In the genomic region with DNA sequence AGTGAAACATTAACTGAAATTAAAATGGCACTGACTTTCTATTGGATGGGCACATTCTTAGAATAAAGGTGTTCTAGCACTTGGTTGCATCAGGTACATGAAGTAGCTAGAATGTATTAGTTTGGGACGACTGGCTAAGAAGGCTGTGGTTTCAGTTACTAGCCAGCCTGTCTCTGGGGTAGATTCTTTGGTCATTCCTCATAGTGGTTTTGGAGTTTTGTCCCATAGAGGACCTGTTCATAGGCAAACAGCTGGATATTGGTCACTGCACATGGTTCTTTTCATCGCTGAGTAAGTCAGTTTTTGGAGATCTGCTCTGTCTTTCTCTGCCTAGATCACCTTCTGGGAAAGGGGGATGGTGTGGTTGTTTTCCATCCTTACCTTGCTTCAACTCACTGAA, we compare ENCODE assay signal across 25 cellular contexts. TPM values are rescaled to one million over a fixed set of nuclear protein-coding genes. Genes with fewer than 3 reads are reported as not detected.
DNase-seq lines count a peak whose midpoint lies in the region; ATAC-seq, FAIRE-seq and TF ChIP-seq lines count a peak whose summit lies in the region.
"Had no signal": no experiment of that assay in that cellular context is flagged by ENCODE, and none has a peak within 500 bp of the region (broad histone marks: within the 10 kb centered on the region; RNA-seq: fewer than 3 reads in every experiment).

No MANE protein-coding gene starts in this region.

- H3K27ac ChIP-seq in astrocyte (ENCODE audit: low read depth, low read length): no peak overlapping the region
- H3K27ac ChIP-seq: dorsolateral prefrontal cortex, neural progenitor cell, right lobe of liver had no signal

- FAIRE-seq in astrocyte (lab: Jason Lieb, UNC): no peak
- FAIRE-seq: D721Med, endothelial cell of umbilical vein had no signal

- H2AFZ ChIP-seq in astrocyte (ENCODE audit: low read depth, low read length): no peak overlapping the region
- H2AFZ ChIP-seq: neural progenitor cell had no signal

- no peak for TF ChIP-seq CTCF in astrocyte (IDR thresholded peaks at IDR 0.05; ENCODE audit: insufficient read depth, low read depth, low read length)

- no peaks in the 10 kb centered on the region for H3K36me3 Mint-ChIP-seq in astrocyte (ENCODE audit: low read depth, unreplicated experiment)
- H3K36me3 Mint-ChIP-seq: activated naive CD8-positive, alpha-beta T cell treated with anti-CD3 and anti-CD28 coated beads for 36 hours; neural progenitor cell had no signal

- H3K4me1 Mint-ChIP-seq in astrocyte (ENCODE audit: low read depth, unreplicated experiment): peaks cover 23% of the 10 kb centered on the region
- H3K4me1 Mint-ChIP-seq: activated CD4-positive, alpha-beta T cell treated with anti-CD3 and anti-CD28 coated beads for 36 hours; activated naive CD8-positive, alpha-beta T cell treated with anti-CD3 and anti-CD28 coated beads for 36 hours; H9; neural progenitor cell had no signal

- DNase-seq in HCEC 1CT: peak; percentile 5
- peak; percentile 65 for DNase-seq in astrocyte (ENCODE audit: low read depth)
- DNase-seq in glomerular visceral epithelial cell (ENCODE audit: extremely low spot score): peak; percentile 87
- DNase-seq in stromal cell of bone marrow (ENCODE audit: low read depth): peak; percentile 59
- no peak for DNase-seq in NCI-H146 (lab: John Stamatoyannopoulos, UW)
- DNase-seq: activated CD4-positive, alpha-beta T cell treated with anti-CD3 and anti-CD28 coated beads for 36 hours; activated naive CD8-positive, alpha-beta T cell treated with anti-CD3 and anti-CD28 coated beads for 36 hours; activated T-cell treated with anti-CD3 and anti-CD28 coated beads for 4 hours; AML-193; aorta; CD4-positive, alpha-beta T cell; dorsolateral prefrontal cortex; H9; KG1; NCI-H1436 treated with DMSO at 0.1 percent for 48 hours; NCI-H2107; NCI-H82; right lobe of liver; stimulated activated naive CD4-positive, alpha-beta T cell had no signal

- ATAC-seq in HG02970 (IDR thresholded peaks at IDR 0.05; ENCODE audit: low FRiP score, unreplicated experiment) (no peak), GM18520 (IDR thresholded peaks at IDR 0.05; ENCODE audit: unreplicated experiment) (no peak)
- ATAC-seq: activated CD4-positive, alpha-beta T cell treated with anti-CD3 and anti-CD28 coated beads for 36 hours; right lobe of liver had no signal

- no peak overlapping the region for H3K4me3 Mint-ChIP-seq in astrocyte (ENCODE audit: unreplicated experiment)
- H3K4me3 Mint-ChIP-seq: activated CD4-positive, alpha-beta T cell treated with anti-CD3 and anti-CD28 coated beads for 36 hours; activated naive CD8-positive, alpha-beta T cell treated with anti-CD3 and anti-CD28 coated beads for 36 hours; CD4-positive, alpha-beta T cell; H9; neural progenitor cell; T-helper 2 cell treated with Interferon-gamma antibody and Interleukin-4, amounts not matched to agents 5 μg/mL and 100 μg/mL, for 36 hours had no signal

- H4K20me1 ChIP-seq in astrocyte (ENCODE audit: insufficient read depth, low read length): no peaks in the 10 kb centered on the region

- H3K79me2 ChIP-seq in astrocyte (ENCODE audit: insufficient read depth, low read length): no peaks in the 10 kb centered on the region

- H3K27me3 ChIP-seq in astrocyte (ENCODE audit: insufficient read depth, low read length): no peaks in the 10 kb centered on the region
- H3K27me3 ChIP-seq: dorsolateral prefrontal cortex, neural progenitor cell, right lobe of liver had no signal

- H3K9me3 Mint-ChIP-seq in astrocyte (ENCODE audit: unreplicated experiment): no peaks in the 10 kb centered on the region
- H3K9me3 Mint-ChIP-seq: activated naive CD8-positive, alpha-beta T cell treated with anti-CD3 and anti-CD28 coated beads for 36 hours; CD4-positive, alpha-beta T cell; H9; neural progenitor cell; T-helper 2 cell treated with Interferon-gamma antibody and Interleukin-4, amounts not matched to agents 5 μg/mL and 100 μg/mL, for 36 hours had no signal

- H3K9ac ChIP-seq in astrocyte (ENCODE audit: low read length): no peak overlapping the region
- H3K9ac ChIP-seq: neural progenitor cell had no signal

- H3K36me3 ChIP-seq in astrocyte (ENCODE audit: insufficient read depth, low read length): no peaks in the 10 kb centered on the region
- H3K36me3 ChIP-seq: neural progenitor cell, right lobe of liver had no signal

- no peaks in the 10 kb centered on the region for H3K9me3 ChIP-seq in astrocyte (ENCODE audit: insufficient read depth, low read depth, low read length)
- H3K9me3 ChIP-seq: right lobe of liver had no signal

- H3K4me1 ChIP-seq in astrocyte (ENCODE audit: insufficient read depth, low read length): peaks cover 3% of the 10 kb centered on the region
- H3K4me1 ChIP-seq: neural progenitor cell, right lobe of liver had no signal

- H3K27ac Mint-ChIP-seq in astrocyte (ENCODE audit: unreplicated experiment): peak overlapping the region; percentile 71
- H3K27ac Mint-ChIP-seq: activated CD4-positive, alpha-beta T cell treated with anti-CD3 and anti-CD28 coated beads for 36 hours; activated naive CD8-positive, alpha-beta T cell treated with anti-CD3 and anti-CD28 coated beads for 36 hours; CD4-positive, alpha-beta T cell; H9; neural progenitor cell; T-helper 2 cell treated with Interferon-gamma antibody and Interleukin-4, amounts not matched to agents 5 μg/mL and 100 μg/mL, for 36 hours had no signal

- H3K27me3 Mint-ChIP-seq in astrocyte (ENCODE audit: low read depth, unreplicated experiment): no peaks in the 10 kb centered on the region

- no peak overlapping the region for H3K4me2 ChIP-seq in astrocyte (ENCODE audit: low read length)
- H3K4me2 ChIP-seq: neural progenitor cell had no signal

- H3K4me3 ChIP-seq in astrocyte (ENCODE audit: insufficient read depth, low read depth, low read length): no peak overlapping the region
- H3K4me3 ChIP-seq: dorsolateral prefrontal cortex, neural progenitor cell, right lobe of liver had no signal

RNA-seq across cellular contexts. Expression of a gene that starts 55.3 kb away (rescaled TPM):
- total RNA-seq in astrocyte: 2.4 and 3.0 TPM in 2 replicates
- total RNA-seq: activated CD4-positive, alpha-beta T cell treated with anti-CD3 and anti-CD28 coated beads for 36 hours; activated naive CD8-positive, alpha-beta T cell treated with anti-CD3 and anti-CD28 coated beads for 36 hours; CD4-positive, alpha-beta T cell; endothelial cell of umbilical vein had no signal
